2 cellular contexts compared by ENCODE assay signal in genomic region chr20:51784299-51784698, GRCh38.
TF ChIP-seq lines count a peak whose summit lies in the region.

No MANE protein-coding gene starts in this region.

TF ChIP-seq in WTC11, 78 proteins besides CTCF, POLR2A, EP300 and RAD21 (continued from another document):
- TF ChIP-seq ARID4B (CRISPR knock-in tag; IDR thresholded peaks at IDR 0.05; ENCODE audit: borderline replicate concordance) = no peak
- no peak for TF ChIP-seq ERG (CRISPR knock-in tag; IDR thresholded peaks at IDR 0.05)
- no peak for TF ChIP-seq GABPB1 (CRISPR knock-in tag; IDR thresholded peaks at IDR 0.05)
- TF ChIP-seq CREM (CRISPR knock-in tag; IDR thresholded peaks at IDR 0.05) = no peak
- no peak for TF ChIP-seq TEAD4 (CRISPR knock-in tag; IDR thresholded peaks at IDR 0.05)
- no peak for TF ChIP-seq KAT7 (CRISPR knock-in tag; IDR thresholded peaks at IDR 0.05; ENCODE audit: borderline replicate concordance)

TF ChIP-seq in SK-N-SH, 30 proteins besides CTCF, POLR2A, EP300 and RAD21 (continued from another document):
- no peak for TF ChIP-seq NRF1 (IDR thresholded peaks at IDR 0.05; ENCODE audit: low read depth, low read length)
- TF ChIP-seq ELF1 (IDR thresholded peaks at IDR 0.05) = no peak
TF ChIP-seq in SK-N-SH: peak in this region for 0.
